11 cellular contexts compared by ENCODE assay signal in genomic region chr4:105057370-105058096, GRCh38.
A peak's percentile ranks its signal among the peaks of the same experiment; 100 is the strongest.
DNase-seq lines count a peak whose midpoint lies in the region; ATAC-seq and TF ChIP-seq lines count a peak whose summit lies in the region.
"Had no signal": no experiment of that assay in that cellular context is flagged by ENCODE, and none has a peak within 500 bp of the region (broad histone marks: within the 10 kb centered on the region; RNA-seq: fewer than 3 reads in every experiment).

No MANE protein-coding gene starts in this region.

- CTCF ChIA-PET in Calu3 (lab: Charles Lee): interaction anchor here (0.7 kb wide), 1 partner anchor 50 kb away, joined by 3 read pairs; no protein-coding TSS in a partner anchor
- CTCF ChIA-PET in activated CD8-positive, alpha-beta T cell treated with anti-CD3 and anti-CD28 coated beads for 36 hours (lab: Charles Lee): interaction anchor here (0.7 kb wide), 2 partner anchors 11 to 84 kb away, joined by 3 read pairs; no protein-coding TSS in a partner anchor

- no peak for ATAC-seq in GM19455 (IDR thresholded peaks at IDR 0.05; ENCODE audit: unreplicated experiment)
- no peak for ATAC-seq in activated CD8-positive, alpha-beta T cell treated with anti-CD3 and anti-CD28 coated beads for 36 hours

- POLR2A ChIA-PET in activated CD8-positive, alpha-beta T cell treated with anti-CD3 and anti-CD28 coated beads for 36 hours (lab: Charles Lee): no interaction called here

- peaks cover 31% of the 10 kb centered on the region for H3K4me1 Mint-ChIP-seq in Calu3 (ENCODE audit: low read depth, unreplicated experiment)
- H3K4me1 Mint-ChIP-seq in activated CD8-positive, alpha-beta T cell treated with anti-CD3 and anti-CD28 coated beads for 36 hours (ENCODE audit: low read depth): peaks cover 43% of the 10 kb centered on the region

- no TSS peak for BruUV-seq in Calu3 (replicated peaks; lab: Mats Ljungman, UMichigan)

- no peaks in the 10 kb centered on the region for H3K27me3 Mint-ChIP-seq in Calu3 (ENCODE audit: unreplicated experiment)
- no peaks in the 10 kb centered on the region for H3K27me3 Mint-ChIP-seq in activated CD8-positive, alpha-beta T cell treated with anti-CD3 and anti-CD28 coated beads for 36 hours

- H3K9me3 Mint-ChIP-seq in Calu3 (ENCODE audit: low read depth, unreplicated experiment): peaks cover 2% of the 10 kb centered on the region
- H3K9me3 Mint-ChIP-seq in activated CD8-positive, alpha-beta T cell treated with anti-CD3 and anti-CD28 coated beads for 36 hours: peaks cover 4% of the 10 kb centered on the region

- no peak overlapping the region for H3K4me3 Mint-ChIP-seq in Calu3 (ENCODE audit: low read depth, unreplicated experiment)
- H3K4me3 Mint-ChIP-seq in activated CD8-positive, alpha-beta T cell treated with anti-CD3 and anti-CD28 coated beads for 36 hours: no peak overlapping the region
- H3K4me3 Mint-ChIP-seq: nephron progenitor cell had no signal

- TF ChIP-seq CTCF in Calu3 (IDR thresholded peaks at IDR 0.05; ENCODE audit: unreplicated experiment) (no peak), GM20000 (IDR thresholded peaks at IDR 0.05; ENCODE audit: extremely low read depth, missing control alignments) (no peak), fibroblast of villous mesenchyme (IDR thresholded peaks at IDR 0.05; ENCODE audit: insufficient read depth, low read depth, low read length) (no peak)
- no peak for TF ChIP-seq CTCF in activated CD8-positive, alpha-beta T cell treated with anti-CD3 and anti-CD28 coated beads for 36 hours (IDR thresholded peaks at IDR 0.05)

- H3K36me3 Mint-ChIP-seq in Calu3 (ENCODE audit: insufficient read depth, unreplicated experiment): no peaks in the 10 kb centered on the region
- peaks cover 2% of the 10 kb centered on the region for H3K36me3 Mint-ChIP-seq in activated CD8-positive, alpha-beta T cell treated with anti-CD3 and anti-CD28 coated beads for 36 hours (ENCODE audit: low read depth)

- DNase-seq in Calu3 (no peak), GM20000 (ENCODE audit: low spot score) (peak; percentile 24), NOMO-1 (lab: John Stamatoyannopoulos, UW; ENCODE audit: unreplicated experiment in 2 of 2) (peak; percentile 91 to 99), fibroblast of villous mesenchyme (ENCODE audit: low read depth) (peak; percentile 45), NCI-H2081 (lab: John Stamatoyannopoulos, UW) (no peak), mesenteric fat pad (ENCODE audit: low spot score) (no peak)
- no peak for DNase-seq in activated CD8-positive, alpha-beta T cell treated with anti-CD3 and anti-CD28 coated beads for 36 hours
- DNase-seq: NCI-H446, nephron progenitor cell had no signal

- intact Hi-C loops in Calu3 (cut with micrococcal nuclease; ENCODE audit: unreplicated experiment): no loop called here
- intact Hi-C loops in activated CD8-positive, alpha-beta T cell treated with anti-CD3 and anti-CD28 coated beads for 36 hours (cut with micrococcal nuclease): no loop called here

- H3K27ac Mint-ChIP-seq in Calu3 (ENCODE audit: unreplicated experiment): peak overlapping the region; percentile 70
- H3K27ac Mint-ChIP-seq in activated CD8-positive, alpha-beta T cell treated with anti-CD3 and anti-CD28 coated beads for 36 hours: no peak overlapping the region
- H3K27ac Mint-ChIP-seq: nephron progenitor cell had no signal

- H3K4me3 ChIP-seq in fibroblast of villous mesenchyme (ENCODE audit: low read depth, low read length): no peak overlapping the region
- H3K4me3 ChIP-seq: skin epidermis had no signal

Comparison
In these comparisons a context has a peak if more than half of its experiments do, and no peak if none do; other contexts are left out.
1. DNase-seq: peak in GM20000 (single experiment), NOMO-1 (2 of 2) and fibroblast of villous mesenchyme (single experiment); none in Calu3 (single experiment), NCI-H2081 (0 of 2), activated CD8-positive, alpha-beta T cell treated with anti-CD3 and anti-CD28 coated beads for 36 hours (single experiment) and mesenteric fat pad (single experiment).